Comparison of ENCODE assay signal across 1 cellular context in the genomic region with DNA sequence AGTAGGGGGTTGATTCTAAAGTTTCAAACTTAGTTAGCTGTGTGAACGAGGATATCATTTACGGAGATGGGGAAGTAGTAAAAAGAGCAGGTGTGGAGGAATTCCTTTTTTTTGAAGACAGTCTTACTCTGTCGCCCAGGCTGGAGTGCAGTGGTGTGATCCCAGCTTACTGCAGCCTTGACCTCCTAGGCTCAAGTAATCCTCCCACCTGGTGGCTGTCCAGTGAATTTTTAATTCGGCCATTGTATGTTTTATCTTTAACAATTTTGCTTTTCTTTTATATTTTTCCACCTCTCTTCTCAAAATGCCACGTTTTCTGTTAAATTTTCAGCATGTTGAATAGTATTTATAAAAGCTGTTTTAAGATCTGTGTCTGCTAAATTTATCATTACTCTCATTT.
TF ChIP-seq lines count a peak whose summit lies in the region.

No MANE protein-coding gene starts in this region.

TF ChIP-seq in HepG2, 621 proteins besides CTCF, POLR2A, EP300 and RAD21 (continued from another document):
- TF ChIP-seq, protein P1, sequence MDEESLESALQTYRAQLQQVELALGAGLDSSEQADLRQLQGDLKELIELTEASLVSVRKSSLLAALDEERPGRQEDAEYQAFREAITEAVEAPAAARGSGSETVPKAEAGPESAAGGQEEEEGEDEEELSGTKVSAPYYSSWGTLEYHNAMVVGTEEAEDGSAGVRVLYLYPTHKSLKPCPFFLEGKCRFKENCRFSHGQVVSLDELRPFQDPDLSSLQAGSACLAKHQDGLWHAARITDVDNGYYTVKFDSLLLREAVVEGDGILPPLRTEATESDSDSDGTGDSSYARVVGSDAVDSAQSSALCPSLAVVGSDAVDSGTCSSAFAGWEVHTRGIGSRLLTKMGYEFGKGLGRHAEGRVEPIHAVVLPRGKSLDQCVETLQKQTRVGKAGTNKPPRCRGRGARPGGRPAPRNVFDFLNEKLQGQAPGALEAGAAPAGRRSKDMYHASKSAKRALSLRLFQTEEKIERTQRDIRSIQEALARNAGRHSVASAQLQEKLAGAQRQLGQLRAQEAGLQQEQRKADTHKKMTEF (CRISPR knock-in tag; IDR thresholded peaks at IDR 0.05): no peak
- TF ChIP-seq CEBPB (IDR thresholded peaks at IDR 0.05; ENCODE audit: borderline replicate concordance, low read depth, low read length): no peak
- TF ChIP-seq, protein P2, sequence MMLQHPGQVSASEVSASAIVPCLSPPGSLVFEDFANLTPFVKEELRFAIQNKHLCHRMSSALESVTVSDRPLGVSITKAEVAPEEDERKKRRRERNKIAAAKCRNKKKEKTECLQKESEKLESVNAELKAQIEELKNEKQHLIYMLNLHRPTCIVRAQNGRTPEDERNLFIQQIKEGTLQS (CRISPR knock-in tag; IDR thresholded peaks at IDR 0.05): no peak
- TF ChIP-seq, protein P3, sequence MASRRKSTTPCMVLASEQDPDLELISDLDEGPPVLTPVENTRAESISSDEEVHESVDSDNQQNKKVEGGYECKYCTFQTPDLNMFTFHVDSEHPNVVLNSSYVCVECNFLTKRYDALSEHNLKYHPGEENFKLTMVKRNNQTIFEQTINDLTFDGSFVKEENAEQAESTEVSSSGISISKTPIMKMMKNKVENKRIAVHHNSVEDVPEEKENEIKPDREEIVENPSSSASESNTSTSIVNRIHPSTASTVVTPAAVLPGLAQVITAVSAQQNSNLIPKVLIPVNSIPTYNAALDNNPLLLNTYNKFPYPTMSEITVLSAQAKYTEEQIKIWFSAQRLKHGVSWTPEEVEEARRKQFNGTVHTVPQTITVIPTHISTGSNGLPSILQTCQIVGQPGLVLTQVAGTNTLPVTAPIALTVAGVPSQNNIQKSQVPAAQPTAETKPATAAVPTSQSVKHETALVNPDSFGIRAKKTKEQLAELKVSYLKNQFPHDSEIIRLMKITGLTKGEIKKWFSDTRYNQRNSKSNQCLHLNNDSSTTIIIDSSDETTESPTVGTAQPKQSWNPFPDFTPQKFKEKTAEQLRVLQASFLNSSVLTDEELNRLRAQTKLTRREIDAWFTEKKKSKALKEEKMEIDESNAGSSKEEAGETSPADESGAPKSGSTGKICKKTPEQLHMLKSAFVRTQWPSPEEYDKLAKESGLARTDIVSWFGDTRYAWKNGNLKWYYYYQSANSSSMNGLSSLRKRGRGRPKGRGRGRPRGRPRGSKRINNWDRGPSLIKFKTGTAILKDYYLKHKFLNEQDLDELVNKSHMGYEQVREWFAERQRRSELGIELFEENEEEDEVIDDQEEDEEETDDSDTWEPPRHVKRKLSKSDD (CRISPR knock-in tag; IDR thresholded peaks at IDR 0.05; ENCODE audit: low read depth): no peak
- no peak for TF ChIP-seq CREB1 (IDR thresholded peaks at IDR 0.05)
- TF ChIP-seq CREB1 (CRISPR knock-in tag; IDR thresholded peaks at IDR 0.05): no peak
